ENCODE assay signal across 8 cellular contexts in genomic region chrX:154051210-154051810, GRCh38. TPM values are rescaled to one million over a fixed set of nuclear protein-coding genes. Genes with fewer than 3 reads are reported as not detected.
DNase-seq lines count a peak whose midpoint lies in the region; ATAC-seq lines count a peak whose summit lies in the region.

No MANE protein-coding gene starts in this region.

- peak; percentile 8 to 21 for DNase-seq in NCI-H2081 (lab: John Stamatoyannopoulos, UW)
- DNase-seq in NCI-H2081 treated with DMSO at 0.1 percent for 48 hours (lab: John Stamatoyannopoulos, UW): no peak
- DNase-seq in NCI-H1694 (lab: John Stamatoyannopoulos, UW): peak; percentile 27
- DNase-seq in activated CD4-positive, alpha-beta T cell treated with anti-CD3 and anti-CD28 coated beads for 24 hours (ENCODE audit: low read depth in 2 of 2): peak; percentile 58 to 68
- peak; percentile 51 for DNase-seq in cerebellum (ENCODE audit: low spot score)
- DNase-seq in lung microvascular endothelial cell (ENCODE audit: low read depth in 2 of 2): peak; percentile 67 to 76
- peak; percentile 51 for DNase-seq in stimulated activated CD8-positive, alpha-beta memory T cell treated with anti-CD3 and anti-CD28 coated beads, Interleukin-15, amount 100 ng/mL, for 1 hour (ENCODE audit: low read depth)

- ATAC-seq in GM18520 (IDR thresholded peaks at IDR 0.05; ENCODE audit: unreplicated experiment): no peak

RNA-seq across cellular contexts. Expression of gene IRAK1, which starts 31.6 kb away (rescaled TPM):
- total RNA-seq in cerebellum (10.9 TPM), lung microvascular endothelial cell (47.7 and 63.1 TPM in 2 replicates)

RNA-seq across cellular contexts. Expression of gene MECP2, which starts 46.2 kb away (rescaled TPM):
- total RNA-seq in cerebellum (47.6 TPM), lung microvascular endothelial cell (12.9 and 20.2 TPM in 2 replicates)
